23 cellular contexts compared by ENCODE assay signal in the genomic region with DNA sequence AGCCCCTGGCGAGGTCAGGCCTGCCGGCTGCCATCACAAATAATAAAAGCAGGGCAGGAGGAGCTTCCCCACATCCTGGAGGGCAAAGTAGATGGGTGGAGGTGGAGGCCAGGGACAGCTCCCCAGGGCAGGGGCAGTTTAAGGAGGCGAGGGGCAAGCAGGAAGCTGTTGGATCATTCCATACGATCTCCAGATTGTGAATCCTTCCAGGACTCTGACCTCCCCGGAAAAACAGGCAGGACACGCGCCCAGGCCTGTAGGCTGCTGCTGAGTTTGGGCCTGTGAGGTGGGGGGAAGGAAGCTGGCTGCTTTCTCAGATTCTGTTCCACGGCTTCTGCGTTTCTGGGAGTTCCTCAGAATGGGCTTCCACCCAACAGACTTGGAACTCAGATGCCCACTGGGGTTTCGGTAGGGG. TPM values are rescaled to one million over a fixed set of nuclear protein-coding genes. Genes with fewer than 3 reads are reported as not detected.
"Had no signal": no experiment of that assay in that cellular context is flagged by ENCODE, and none has a peak within 500 bp of the region (broad histone marks: within the 10 kb centered on the region; RNA-seq: fewer than 3 reads in every experiment).

No MANE protein-coding gene starts in this region.

- H3K4me3 Mint-ChIP-seq: activated B cell treated with CpG ODN at 0.5 μM for 24 hours; activated CD4-positive, alpha-beta memory T cell treated with anti-CD3 and anti-CD28 coated beads, Interleukin-2, amount 10 ng/mL, durations not matched to agents 7 days and 5 days; activated CD8-positive, alpha-beta memory T cell treated with anti-CD3 and anti-CD28 coated beads, Interleukin-2, amount 10 ng/mL, durations not matched to agents 7 days and 5 days; dendritic cell treated with granulocyte-macrophage colony-stimulating factor and Interleukin-4, amounts not matched to agents 40 ng/mL and 50 ng/mL, for 4 days; naive B cell; neural progenitor cell; stimulated activated naive CD8-positive, alpha-beta T cell treated with anti-CD3 and anti-CD28 coated beads, Interleukin-15, Interleukin-2, amounts not matched to agents 100 ng/mL and 50 ng/mL, for 24 hours; T-helper 2 cell treated with Interferon-gamma antibody and Interleukin-4, amounts not matched to agents 5 μg/mL and 100 μg/mL, for 36 hours had no signal

- H3K27me3 ChIP-seq: ascending aorta, neural progenitor cell, transverse colon, vagina had no signal

- H3K4me1 Mint-ChIP-seq: activated B cell treated with CpG ODN at 0.5 μM for 24 hours; activated CD4-positive, alpha-beta memory T cell treated with anti-CD3 and anti-CD28 coated beads, Interleukin-2, amount 10 ng/mL, durations not matched to agents 7 days and 5 days; activated CD8-positive, alpha-beta memory T cell treated with anti-CD3 and anti-CD28 coated beads, Interleukin-2, amount 10 ng/mL, durations not matched to agents 7 days and 5 days; neural progenitor cell had no signal

- H3K4me3 ChIP-seq: ascending aorta, left ventricle myocardium inferior, mucosa of descending colon, neural progenitor cell, psoas muscle, transverse colon, vagina had no signal

- DNase-seq: activated B cell treated with CpG ODN at 0.5 μM for 24 hours; activated CD4-positive, alpha-beta memory T cell treated with anti-CD3 and anti-CD28 coated beads, Interleukin-2, amount 10 ng/mL, durations not matched to agents 7 days and 5 days; activated CD4-positive, alpha-beta T cell treated with anti-CD3 and anti-CD28 coated beads for 4 hours; activated CD8-positive, alpha-beta memory T cell treated with anti-CD3 and anti-CD28 coated beads, Interleukin-2, amount 10 ng/mL, durations not matched to agents 7 days and 5 days; activated naive CD4-positive, alpha-beta T cell; effector CD8-positive, alpha-beta T cell; foreskin melanocyte; kidney glomerular epithelial cell; left ventricle myocardium inferior; mesenchymal stem cell; naive B cell; transverse colon had no signal

- H3K27ac ChIP-seq: ascending aorta, left ventricle myocardium inferior, neural progenitor cell, psoas muscle, transverse colon, vagina had no signal

- H3K27ac Mint-ChIP-seq: activated B cell treated with CpG ODN at 0.5 μM for 24 hours; activated CD4-positive, alpha-beta memory T cell treated with anti-CD3 and anti-CD28 coated beads, Interleukin-2, amount 10 ng/mL, durations not matched to agents 7 days and 5 days; activated CD8-positive, alpha-beta memory T cell treated with anti-CD3 and anti-CD28 coated beads, Interleukin-2, amount 10 ng/mL, durations not matched to agents 7 days and 5 days; dendritic cell treated with granulocyte-macrophage colony-stimulating factor and Interleukin-4, amounts not matched to agents 40 ng/mL and 50 ng/mL, for 4 days; stimulated activated naive CD8-positive, alpha-beta T cell treated with anti-CD3 and anti-CD28 coated beads, Interleukin-15, Interleukin-2, amounts not matched to agents 100 ng/mL and 50 ng/mL, for 24 hours; T-helper 2 cell treated with Interferon-gamma antibody and Interleukin-4, amounts not matched to agents 5 μg/mL and 100 μg/mL, for 36 hours had no signal

- H3K36me3 ChIP-seq: neural progenitor cell had no signal

- H3K4me1 ChIP-seq: ascending aorta, left ventricle myocardium inferior, neural progenitor cell, psoas muscle, transverse colon, vagina had no signal

- H3K9ac ChIP-seq: neural progenitor cell had no signal

- H2AFZ ChIP-seq: neural progenitor cell had no signal

- H3K9me3 Mint-ChIP-seq: activated B cell treated with CpG ODN at 0.5 μM for 24 hours; activated CD4-positive, alpha-beta memory T cell treated with anti-CD3 and anti-CD28 coated beads, Interleukin-2, amount 10 ng/mL, durations not matched to agents 7 days and 5 days; dendritic cell treated with granulocyte-macrophage colony-stimulating factor and Interleukin-4, amounts not matched to agents 40 ng/mL and 50 ng/mL, for 4 days; naive B cell; neural progenitor cell; stimulated activated naive CD8-positive, alpha-beta T cell treated with anti-CD3 and anti-CD28 coated beads, Interleukin-15, Interleukin-2, amounts not matched to agents 100 ng/mL and 50 ng/mL, for 24 hours; T-helper 2 cell treated with Interferon-gamma antibody and Interleukin-4, amounts not matched to agents 5 μg/mL and 100 μg/mL, for 36 hours had no signal

- ATAC-seq: activated CD8-positive, alpha-beta memory T cell treated with anti-CD3 and anti-CD28 coated beads, Interleukin-2, amount 10 ng/mL, durations not matched to agents 7 days and 5 days; mucosa of descending colon; psoas muscle had no signal

- H3K4me2 ChIP-seq: neural progenitor cell had no signal

- H3K27me3 Mint-ChIP-seq: activated B cell treated with CpG ODN at 0.5 μM for 24 hours; activated CD4-positive, alpha-beta memory T cell treated with anti-CD3 and anti-CD28 coated beads, Interleukin-2, amount 10 ng/mL, durations not matched to agents 7 days and 5 days; activated CD8-positive, alpha-beta memory T cell treated with anti-CD3 and anti-CD28 coated beads, Interleukin-2, amount 10 ng/mL, durations not matched to agents 7 days and 5 days; dendritic cell treated with granulocyte-macrophage colony-stimulating factor and Interleukin-4, amounts not matched to agents 40 ng/mL and 50 ng/mL, for 4 days; naive B cell; stimulated activated naive CD8-positive, alpha-beta T cell treated with anti-CD3 and anti-CD28 coated beads, Interleukin-15, Interleukin-2, amounts not matched to agents 100 ng/mL and 50 ng/mL, for 24 hours had no signal

- H3K9me3 ChIP-seq: ascending aorta, left ventricle myocardium inferior, mucosa of descending colon, psoas muscle, transverse colon, vagina had no signal

RNA-seq across cellular contexts. Expression of gene ADM2, which starts 45.6 kb away (rescaled TPM):
- total RNA-seq: ascending aorta, left ventricle myocardium inferior, vagina had no signal

RNA-seq across cellular contexts. Expression of gene MIOX, which starts 51.0 kb away (rescaled TPM):
- total RNA-seq: ascending aorta, cerebellum, left ventricle myocardium inferior, mucosa of descending colon, psoas muscle, right cardiac atrium, skeletal muscle tissue, transverse colon, vagina had no signal
- polyA plus RNA-seq: psoas muscle, right cardiac atrium had no signal
